In genomic region chr3:168360993-168361392, GRCh38 we compare ENCODE assay signal across 27 cellular contexts.
"Had no signal": no experiment of that assay in that cellular context is flagged by ENCODE, and none has a peak within 500 bp of the region (broad histone marks: within the 10 kb centered on the region; RNA-seq: fewer than 3 reads in every experiment).

No MANE protein-coding gene starts in this region.

- ATAC-seq: effector memory CD8-positive, alpha-beta T cell; esophagus mucosa; gastrocnemius medialis; heart right ventricle; left cardiac atrium; left lung; left ventricle myocardium superior; lower lobe of right lung; naive thymus-derived CD4-positive, alpha-beta T cell had no signal

- FAIRE-seq: colon, endometrium, islet of Langerhans, keratinocyte had no signal

- H3K27me3 Mint-ChIP-seq: dendritic cell treated with granulocyte-macrophage colony-stimulating factor and Interleukin-4, amounts not matched to agents 40 ng/mL and 50 ng/mL, for 4 days; effector memory CD8-positive, alpha-beta T cell; naive thymus-derived CD4-positive, alpha-beta T cell had no signal

- H3K27me3 ChIP-seq: esophagus squamous epithelium, gastrocnemius medialis, heart right ventricle, left lung had no signal

- H3K36me3 Mint-ChIP-seq: naive thymus-derived CD4-positive, alpha-beta T cell had no signal

- H3K27ac Mint-ChIP-seq: dendritic cell treated with granulocyte-macrophage colony-stimulating factor and Interleukin-4, amounts not matched to agents 40 ng/mL and 50 ng/mL, for 4 days; effector memory CD8-positive, alpha-beta T cell; endodermal cell; naive thymus-derived CD4-positive, alpha-beta T cell had no signal

- H3K4me3 ChIP-seq: coronary artery, esophagus squamous epithelium, gastrocnemius medialis, heart right ventricle, left lung, lower lobe of right lung had no signal

- DNase-seq: effector CD8-positive, alpha-beta T cell; effector memory CD8-positive, alpha-beta T cell; endodermal cell; erythroblast; esophagus squamous epithelium; foreskin fibroblast; foreskin melanocyte; gastrocnemius medialis; glutamatergic neuron; head of caudate nucleus; heart right ventricle; hippocampal formation; left cardiac atrium; left lung; left ventricle myocardium superior; lower lobe of right lung; mesenchymal stem cell; midbrain; naive thymus-derived CD4-positive, alpha-beta T cell had no signal

- H3K9me3 Mint-ChIP-seq: dendritic cell treated with granulocyte-macrophage colony-stimulating factor and Interleukin-4, amounts not matched to agents 40 ng/mL and 50 ng/mL, for 4 days; endodermal cell had no signal

- H3K9me3 ChIP-seq: esophagus squamous epithelium, gastrocnemius medialis, heart right ventricle, left lung, lower lobe of right lung had no signal

- H3K4me1 Mint-ChIP-seq: naive thymus-derived CD4-positive, alpha-beta T cell had no signal

- H3K4me3 Mint-ChIP-seq: dendritic cell treated with granulocyte-macrophage colony-stimulating factor and Interleukin-4, amounts not matched to agents 40 ng/mL and 50 ng/mL, for 4 days; effector memory CD8-positive, alpha-beta T cell; endodermal cell; naive thymus-derived CD4-positive, alpha-beta T cell had no signal

- H3K36me3 ChIP-seq: esophagus squamous epithelium, gastrocnemius medialis, heart right ventricle, left lung, lower lobe of right lung had no signal

- H3K27ac ChIP-seq: coronary artery, epithelial cell of prostate, esophagus squamous epithelium, gastrocnemius medialis, heart right ventricle, left lung, lower lobe of right lung had no signal

- H3K4me1 ChIP-seq: esophagus squamous epithelium, gastrocnemius medialis, left lung, lower lobe of right lung had no signal
